Comparison of ENCODE assay signal across 1 cellular context in the genomic region with DNA sequence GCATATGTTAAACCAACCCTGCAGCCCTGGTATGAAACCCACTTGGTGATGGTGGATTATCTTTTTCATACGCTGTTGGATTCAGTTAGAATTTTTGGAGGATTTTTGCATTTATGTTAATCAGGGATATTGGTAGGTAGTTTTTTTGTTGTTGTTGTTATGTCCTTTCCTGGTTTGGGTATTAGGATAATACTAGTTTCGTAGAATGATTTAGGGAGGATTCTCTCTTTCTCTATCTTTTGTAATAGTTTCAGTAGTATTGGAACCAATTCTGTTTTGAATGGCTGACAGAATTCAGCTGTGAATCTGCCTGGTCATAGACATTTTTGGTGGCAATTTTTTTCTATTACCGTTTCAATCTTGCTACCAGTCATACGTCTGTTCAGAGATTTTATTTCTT.
A peak's percentile ranks its signal among the peaks of the same experiment; 100 is the strongest.
TF ChIP-seq lines count a peak whose summit lies in the region.

No MANE protein-coding gene starts in this region.

TF ChIP-seq in GM12878, 131 proteins besides CTCF, POLR2A, EP300 and RAD21 (continued from another document):
- TF ChIP-seq IKZF1 (conservative IDR thresholded peaks at IDR 0.05): no peak
- TF ChIP-seq, protein P1, sequence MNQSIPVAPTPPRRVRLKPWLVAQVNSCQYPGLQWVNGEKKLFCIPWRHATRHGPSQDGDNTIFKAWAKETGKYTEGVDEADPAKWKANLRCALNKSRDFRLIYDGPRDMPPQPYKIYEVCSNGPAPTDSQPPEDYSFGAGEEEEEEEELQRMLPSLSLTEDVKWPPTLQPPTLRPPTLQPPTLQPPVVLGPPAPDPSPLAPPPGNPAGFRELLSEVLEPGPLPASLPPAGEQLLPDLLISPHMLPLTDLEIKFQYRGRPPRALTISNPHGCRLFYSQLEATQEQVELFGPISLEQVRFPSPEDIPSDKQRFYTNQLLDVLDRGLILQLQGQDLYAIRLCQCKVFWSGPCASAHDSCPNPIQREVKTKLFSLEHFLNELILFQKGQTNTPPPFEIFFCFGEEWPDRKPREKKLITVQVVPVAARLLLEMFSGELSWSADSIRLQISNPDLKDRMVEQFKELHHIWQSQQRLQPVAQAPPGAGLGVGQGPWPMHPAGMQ (IDR thresholded peaks at IDR 0.05; ENCODE audit: borderline replicate concordance): no peak
- no peak for TF ChIP-seq FOS (IDR thresholded peaks at IDR 0.05; ENCODE audit: borderline replicate concordance, extremely low read depth, insufficient read length)
- TF ChIP-seq EGR1 (IDR thresholded peaks at IDR 0.05; ENCODE audit: borderline replicate concordance in 1 of 2, low read depth in 2 of 2, low read length in 2 of 2): no peak
- TF ChIP-seq CHD1 (IDR thresholded peaks at IDR 0.05; ENCODE audit: low read depth, low read length): no peak
- TF ChIP-seq ZNF24 (IDR thresholded peaks at IDR 0.05): no peak
- TF ChIP-seq, protein P2, sequence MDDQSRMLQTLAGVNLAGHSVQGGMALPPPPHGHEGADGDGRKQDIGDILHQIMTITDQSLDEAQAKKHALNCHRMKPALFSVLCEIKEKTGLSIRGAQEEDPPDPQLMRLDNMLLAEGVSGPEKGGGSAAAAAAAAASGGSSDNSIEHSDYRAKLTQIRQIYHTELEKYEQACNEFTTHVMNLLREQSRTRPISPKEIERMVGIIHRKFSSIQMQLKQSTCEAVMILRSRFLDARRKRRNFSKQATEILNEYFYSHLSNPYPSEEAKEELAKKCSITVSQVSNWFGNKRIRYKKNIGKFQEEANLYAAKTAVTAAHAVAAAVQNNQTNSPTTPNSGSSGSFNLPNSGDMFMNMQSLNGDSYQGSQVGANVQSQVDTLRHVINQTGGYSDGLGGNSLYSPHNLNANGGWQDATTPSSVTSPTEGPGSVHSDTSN (IDR thresholded peaks at IDR 0.05; ENCODE audit: insufficient replicate concordance, low read depth, low read length): no peak
- TF ChIP-seq, protein P3, sequence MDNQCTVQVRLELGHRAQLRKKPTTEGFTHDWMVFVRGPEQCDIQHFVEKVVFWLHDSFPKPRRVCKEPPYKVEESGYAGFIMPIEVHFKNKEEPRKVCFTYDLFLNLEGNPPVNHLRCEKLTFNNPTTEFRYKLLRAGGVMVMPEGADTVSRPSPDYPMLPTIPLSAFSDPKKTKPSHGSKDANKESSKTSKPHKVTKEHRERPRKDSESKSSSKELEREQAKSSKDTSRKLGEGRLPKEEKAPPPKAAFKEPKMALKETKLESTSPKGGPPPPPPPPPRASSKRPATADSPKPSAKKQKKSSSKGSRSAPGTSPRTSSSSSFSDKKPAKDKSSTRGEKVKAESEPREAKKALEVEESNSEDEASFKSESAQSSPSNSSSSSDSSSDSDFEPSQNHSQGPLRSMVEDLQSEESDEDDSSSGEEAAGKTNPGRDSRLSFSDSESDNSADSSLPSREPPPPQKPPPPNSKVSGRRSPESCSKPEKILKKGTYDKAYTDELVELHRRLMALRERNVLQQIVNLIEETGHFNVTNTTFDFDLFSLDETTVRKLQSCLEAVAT (IDR thresholded peaks at IDR 0.05): peak; percentile 70
- 0 out of 2 replicates have a peak, but pooled peaks have one; percentile 19 for TF ChIP-seq ATF7 (IDR thresholded peaks at IDR 0.05; ENCODE audit: low read depth)
- TF ChIP-seq PAX8 (IDR thresholded peaks at IDR 0.05): 0 out of 2 replicates have a peak, but pooled peaks have one; percentile 53
- no peak for TF ChIP-seq SPI1 (IDR thresholded peaks at IDR 0.05; ENCODE audit: borderline replicate concordance, insufficient read depth, low read depth, low read length)
- TF ChIP-seq BACH1 (IDR thresholded peaks at IDR 0.05; ENCODE audit: borderline replicate concordance): no peak
- TF ChIP-seq MEF2A (IDR thresholded peaks at IDR 0.05; ENCODE audit: insufficient read depth, low read depth, low read length): no peak
- no peak for TF ChIP-seq NFYA (IDR thresholded peaks at IDR 0.05; ENCODE audit: borderline replicate concordance, low read depth, low read length)
- no peak for TF ChIP-seq STAT3 (IDR thresholded peaks at IDR 0.05; ENCODE audit: low read depth, low read length)
- no peak for TF ChIP-seq MTA2 (IDR thresholded peaks at IDR 0.05; ENCODE audit: low read depth)
- TF ChIP-seq ZNF384 (IDR thresholded peaks at IDR 0.05; ENCODE audit: borderline replicate concordance, low read depth, low read length): no peak
- TF ChIP-seq, protein P4, sequence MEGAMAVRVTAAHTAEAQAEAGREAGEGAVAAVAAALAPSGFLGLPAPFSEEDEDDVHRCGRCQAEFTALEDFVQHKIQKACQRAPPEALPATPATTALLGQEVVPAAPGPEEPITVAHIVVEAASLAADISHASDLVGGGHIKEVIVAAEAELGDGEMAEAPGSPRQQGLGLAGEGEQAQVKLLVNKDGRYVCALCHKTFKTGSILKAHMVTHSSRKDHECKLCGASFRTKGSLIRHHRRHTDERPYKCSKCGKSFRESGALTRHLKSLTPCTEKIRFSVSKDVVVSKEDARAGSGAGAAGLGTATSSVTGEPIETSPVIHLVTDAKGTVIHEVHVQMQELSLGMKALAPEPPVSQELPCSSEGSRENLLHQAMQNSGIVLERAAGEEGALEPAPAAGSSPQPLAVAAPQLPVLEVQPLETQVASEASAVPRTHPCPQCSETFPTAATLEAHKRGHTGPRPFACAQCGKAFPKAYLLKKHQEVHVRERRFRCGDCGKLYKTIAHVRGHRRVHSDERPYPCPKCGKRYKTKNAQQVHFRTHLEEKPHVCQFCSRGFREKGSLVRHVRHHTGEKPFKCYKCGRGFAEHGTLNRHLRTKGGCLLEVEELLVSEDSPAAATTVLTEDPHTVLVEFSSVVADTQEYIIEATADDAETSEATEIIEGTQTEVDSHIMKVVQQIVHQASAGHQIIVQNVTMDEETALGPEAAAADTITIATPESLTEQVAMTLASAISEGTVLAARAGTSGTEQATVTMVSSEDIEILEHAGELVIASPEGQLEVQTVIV (IDR thresholded peaks at IDR 0.05; ENCODE audit: borderline replicate concordance, partially characterized antibody): no peak
- no peak for TF ChIP-seq HCFC1 (IDR thresholded peaks at IDR 0.05; ENCODE audit: low read length)
TF ChIP-seq in GM12878: peak in this region for 6.
